ENCODE assay signal across 8 cellular contexts in genomic region chr6:144095134-144096002, GRCh38. TPM values are rescaled to one million over a fixed set of nuclear protein-coding genes. Genes with fewer than 3 reads are reported as not detected.
DNase-seq lines count a peak whose midpoint lies in the region; ATAC-seq and TF ChIP-seq lines count a peak whose summit lies in the region.

Gene SF3B5, minus strand, starts transcription at chr6:144095573. Its CDS starts 76 bp downstream, at chr6:144095497.

- H3K4me3 ChIP-seq in Karpas-422 (ENCODE audit: low read length), result peak within 1 kb of the TSS; percentile 91
- peak within 1 kb of the TSS; percentile 63 to 94 (median 77) for H3K4me3 ChIP-seq in esophagus muscularis mucosa
- peak within 1 kb of the TSS; percentile 95 to 97 for H3K4me3 ChIP-seq in muscle layer of duodenum (ENCODE audit: low read depth in 1 of 2, low read length in 2 of 2)

- peak within 1 kb of the TSS; percentile 89 for H2AFZ ChIP-seq in Karpas-422 (ENCODE audit: low read length)

- peaks cover 6% of the 10 kb centered on the region; the same call in 1 of the 2 replicates for H4K20me1 ChIP-seq in Karpas-422 (ENCODE audit: insufficient read depth, low read depth, low read length)

- TF ChIP-seq CTCF in esophagus muscularis mucosa (IDR thresholded peaks at IDR 0.05), result no peak

- H3K27me3 ChIP-seq in Karpas-422 (ENCODE audit: low read length), result no peaks in the 10 kb centered on the region
- H3K27me3 ChIP-seq in esophagus muscularis mucosa, result no peaks in the 10 kb centered on the region
- H3K27me3 ChIP-seq in muscle layer of duodenum (ENCODE audit: low read depth, low read length), result no peaks in the 10 kb centered on the region

- H3K27ac ChIP-seq in Karpas-422 (ENCODE audit: low read length) (peak within 1 kb of the TSS; percentile 40; the same call in 1 of the 2 replicates), esophagus muscularis mucosa (replicated peaks in 1 of 4) (peak within 1 kb of the TSS; percentile 80 to 89 (median 84)), muscle layer of duodenum (ENCODE audit: low read length) (peak within 1 kb of the TSS; percentile 93)

- H3K4me1 ChIP-seq in Karpas-422 (ENCODE audit: low read length) (peaks cover 21% of the 10 kb centered on the region), esophagus muscularis mucosa (peaks cover 18 to 30% (median 24%) of the 10 kb centered on the region in 4 donors), muscle layer of duodenum (ENCODE audit: control insufficient read depth in 1 of 2, insufficient read depth in 2 of 2, low read length in 2 of 2) (peaks cover 7 to 19% of the 10 kb centered on the region in 2 donors)

- intact Hi-C loops in esophagus muscularis mucosa (cut with DNase I), result no loop called here

- 0% methylated on average over 29 of the region's 60 CpGs for WGBS in esophagus muscularis mucosa

- peak within 1 kb of the TSS; percentile 91 for H3K4me2 ChIP-seq in Karpas-422 (ENCODE audit: low read depth, low read length, poor library complexity, severe bottlenecking)

- ATAC-seq in GM21825 (IDR thresholded peaks at IDR 0.05; ENCODE audit: unreplicated experiment), result peak; percentile 92

- TF ChIP-seq EP300 in esophagus muscularis mucosa (IDR thresholded peaks at IDR 0.05), result no peak

- H3K36me3 ChIP-seq in Karpas-422 (ENCODE audit: insufficient read depth, low read length) (no peaks in the 10 kb centered on the region), esophagus muscularis mucosa (peaks cover 0 to 5% (median 0%) of the 10 kb centered on the region in 4 donors), muscle layer of duodenum (ENCODE audit: control insufficient read depth in 1 of 2, insufficient read depth in 2 of 2, low read length in 2 of 2) (no peaks in the 10 kb centered on the region)

- peak; percentile 51 for TF ChIP-seq POLR2A in esophagus muscularis mucosa (IDR thresholded peaks at IDR 0.05; ENCODE audit: low read depth)

- H3K9ac ChIP-seq in Karpas-422 (ENCODE audit: low read length), result peak within 1 kb of the TSS; percentile 87

- H3K79me2 ChIP-seq in Karpas-422 (ENCODE audit: low read length), result peaks cover 21% of the 10 kb centered on the region

- H3K9me2 ChIP-seq in Karpas-422 (replicated peaks; ENCODE audit: insufficient read depth, low read length), result no peaks in the 10 kb centered on the region; the same call in 1 of the 2 replicates

- DNase-seq in DMS79 treated with DMSO at 0.1 percent for 48 hours (lab: John Stamatoyannopoulos, UW) (peak; percentile 96), Karpas-422 (peak; percentile 100), RKO (ENCODE audit: low spot score) (peak; percentile 100), activated T-helper 1 cell treated with Interleukin-2 at 50 U/mL for 16 hours (ENCODE audit: low read depth) (peak; percentile 93), esophagus muscularis mucosa (ENCODE audit: extremely low spot score) (peak; percentile 100)
- DNase-seq in stimulated activated CD8-positive, alpha-beta memory T cell treated with anti-CD3 and anti-CD28 coated beads, Interleukin-7, amount 100 ng/mL, for 4 hours (ENCODE audit: low read depth in 2 of 2), result peak; percentile 97 to 98

- H3K9me3 ChIP-seq in Karpas-422 (ENCODE audit: low read length), result no peaks in the 10 kb centered on the region
- no peaks in the 10 kb centered on the region for H3K9me3 ChIP-seq in esophagus muscularis mucosa
- H3K9me3 ChIP-seq in muscle layer of duodenum (ENCODE audit: control insufficient read depth in 1 of 2, low read length in 2 of 2), result no peaks in the 10 kb centered on the region

RNA-seq across cellular contexts. Expression of gene SF3B5, which starts in this region (rescaled TPM):
- 149 and 168 TPM in 2 replicates for total RNA-seq in Karpas-422 (2014; rRNA removed; shearing (Covaris generic); ENCODE audit: low replicate concordance)
- 100 to 1,000 TPM in 2 of 4 donors, 10 to 100 TPM in 2; 79.2 to 134 (median 99.6) TPM for total RNA-seq in esophagus muscularis mucosa

Comparison
In these comparisons a context has a peak if more than half of its experiments do, and no peak if none do; other contexts are left out.
1. Peak in every context shown above with its lines: DNase-seq, ATAC-seq, H3K4me3 ChIP-seq and H3K27ac ChIP-seq.
2. H3K27ac ChIP-seq: peak in every context shown above with its lines; median percentile 93 in muscle layer of duodenum; 84 in esophagus muscularis mucosa; 40 in Karpas-422.